In the genomic region with DNA sequence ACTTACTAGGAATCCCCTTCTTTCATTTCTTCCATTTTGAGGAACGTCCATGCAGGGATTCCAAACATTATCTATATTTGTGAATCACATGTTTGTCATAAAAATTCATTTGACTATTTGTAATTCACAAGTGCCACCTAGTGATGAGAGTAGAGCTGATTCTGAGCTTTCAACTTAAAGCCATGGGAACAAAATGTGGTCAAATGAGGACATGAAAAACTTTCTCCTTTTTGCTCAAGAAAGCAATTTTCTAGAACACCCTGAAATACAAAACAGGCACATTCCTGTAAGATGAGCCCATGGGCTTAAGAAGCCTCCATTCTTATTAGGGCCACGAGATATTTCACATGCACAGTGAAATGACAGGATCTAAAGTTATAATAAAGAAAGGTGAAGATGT, we compare ENCODE assay signal across 14 cellular contexts. TPM values are rescaled to one million over a fixed set of nuclear protein-coding genes. Genes with fewer than 3 reads are reported as not detected.
DNase-seq lines count a peak whose midpoint lies in the region; ATAC-seq and TF ChIP-seq lines count a peak whose summit lies in the region.
"Had no signal": no experiment of that assay in that cellular context is flagged by ENCODE, and none has a peak within 500 bp of the region (broad histone marks: within the 10 kb centered on the region; RNA-seq: fewer than 3 reads in every experiment).

No MANE protein-coding gene starts in this region.

- no peak for ATAC-seq in activated T-cell treated with anti-CD3 and anti-CD28 coated beads, Interleukin-2, amount 50 U/mL, for 72 hours (replicated peaks in 1 of 2)
- ATAC-seq: effector memory CD8-positive, alpha-beta T cell; T-helper 17 cell had no signal

- H3K27ac ChIP-seq in SK-N-SH (ENCODE audit: low read depth in 2 of 2, low read length in 1 of 2) = peak overlapping the region in 1 of 2 experiments; percentile 13; a peak in 1 of 4 replicates

- H3K36me3 ChIP-seq in SK-N-SH (replicated peaks in 1 of 2; ENCODE audit: control insufficient read depth in 1 of 2, insufficient read depth in 2 of 2, low read length in 1 of 2) = peaks cover 26 to 27% of the 10 kb centered on the region in 2 experiments

- H3K9ac ChIP-seq in SK-N-SH = no peak overlapping the region

- no peaks in the 10 kb centered on the region; a peak in 1 of 4 replicates for H3K4me1 ChIP-seq in SK-N-SH (ENCODE audit: control insufficient read depth in 1 of 2, insufficient read depth in 2 of 2, low read depth in 1 of 2, low read length in 1 of 2)

- peak overlapping the region; percentile 52 for H3K27ac Mint-ChIP-seq in activated T-cell treated with anti-CD3 and anti-CD28 coated beads, Interleukin-2, amount 50 U/mL, for 72 hours
- H3K27ac Mint-ChIP-seq in type B pancreatic cell = no peak overlapping the region
- H3K27ac Mint-ChIP-seq: activated naive CD8-positive, alpha-beta T cell treated with anti-CD3 and anti-CD28 coated beads for 36 hours; T-helper 17 cell had no signal

- TF ChIP-seq RAD21 in SK-N-SH (IDR thresholded peaks at IDR 0.05; ENCODE audit: low read length) = peak; percentile 37; the same call in 1 of the 2 replicates

- H3K9me2 ChIP-seq in SK-N-SH = no peaks in the 10 kb centered on the region

- no peaks in the 10 kb centered on the region for H3K9me3 Mint-ChIP-seq in activated T-cell treated with anti-CD3 and anti-CD28 coated beads, Interleukin-2, amount 50 U/mL, for 72 hours
- no peaks in the 10 kb centered on the region for H3K9me3 Mint-ChIP-seq in type B pancreatic cell
- H3K9me3 Mint-ChIP-seq: activated naive CD8-positive, alpha-beta T cell treated with anti-CD3 and anti-CD28 coated beads for 36 hours; effector memory CD8-positive, alpha-beta T cell had no signal

- TF ChIP-seq EP300 in SK-N-SH (IDR thresholded peaks at IDR 0.05; ENCODE audit: borderline replicate concordance in 1 of 2, low read depth in 1 of 2, low read length in 1 of 2) = no peak

- TF ChIP-seq CTCF in SK-N-SH (IDR thresholded peaks at IDR 0.05) = 0 out of 2 replicates have a peak, but pooled peaks have one; percentile 24
- TF ChIP-seq CTCF in fibroblast of the aortic adventitia (IDR thresholded peaks at IDR 0.05; ENCODE audit: insufficient read depth, low read length) = no peak
- TF ChIP-seq CTCF in type B pancreatic cell (conservative IDR thresholded peaks at IDR 0.05) = peak; percentile 23

- 83% methylated on average over 2 of the region's 2 CpGs for WGBS in SK-N-SH (ENCODE audit: low lambda C conversion rate)

- no peaks in the 10 kb centered on the region for H3K27me3 Mint-ChIP-seq in activated T-cell treated with anti-CD3 and anti-CD28 coated beads, Interleukin-2, amount 50 U/mL, for 72 hours (ENCODE audit: low read depth)
- no peaks in the 10 kb centered on the region for H3K27me3 Mint-ChIP-seq in type B pancreatic cell
- H3K27me3 Mint-ChIP-seq: activated naive CD8-positive, alpha-beta T cell treated with anti-CD3 and anti-CD28 coated beads for 36 hours; effector memory CD8-positive, alpha-beta T cell; T-helper 17 cell had no signal

- H3K79me2 ChIP-seq in SK-N-SH (ENCODE audit: insufficient read depth) = peaks cover 97% of the 10 kb centered on the region

- POLR2A ChIA-PET in SK-N-SH (lab: Yijun Ruan, JAX) = no interaction called here

- H3K27me3 ChIP-seq in SK-N-SH (ENCODE audit: insufficient read depth) = no peaks in the 10 kb centered on the region

- H3K4me2 ChIP-seq in SK-N-SH = no peak overlapping the region

- H3K36me3 Mint-ChIP-seq in activated T-cell treated with anti-CD3 and anti-CD28 coated beads, Interleukin-2, amount 50 U/mL, for 72 hours (ENCODE audit: insufficient read depth in 2 of 2) = peaks cover 3 to 6% of the 10 kb centered on the region in 2 donors
- H3K36me3 Mint-ChIP-seq in type B pancreatic cell = peaks cover 3% of the 10 kb centered on the region

- H3K9me3 ChIP-seq in SK-N-SH = no peaks in the 10 kb centered on the region

- H3K4me1 Mint-ChIP-seq in activated T-cell treated with anti-CD3 and anti-CD28 coated beads, Interleukin-2, amount 50 U/mL, for 72 hours (ENCODE audit: low read depth) = no peaks in the 10 kb centered on the region
- H3K4me1 Mint-ChIP-seq in type B pancreatic cell (ENCODE audit: unreplicated experiment) = peaks cover 4% of the 10 kb centered on the region

- H3K4me3 Mint-ChIP-seq in activated T-cell treated with anti-CD3 and anti-CD28 coated beads, Interleukin-2, amount 50 U/mL, for 72 hours = no peak overlapping the region
- no peak overlapping the region for H3K4me3 Mint-ChIP-seq in type B pancreatic cell
- H3K4me3 Mint-ChIP-seq: activated naive CD8-positive, alpha-beta T cell treated with anti-CD3 and anti-CD28 coated beads for 36 hours; effector memory CD8-positive, alpha-beta T cell; T-helper 17 cell had no signal

- CTCF ChIA-PET in SK-N-SH (lab: Yijun Ruan, JAX) = no interaction called here

- no peak for DNase-seq in activated T-cell treated with anti-CD3 and anti-CD28 coated beads, Interleukin-2, amount 50 U/mL, for 72 hours
- DNase-seq in activated T-cell treated with anti-CD3 and anti-CD28 coated beads, Interleukin-2, amount 50 U/mL, for 48 hours = no peak
- no peak for DNase-seq in SK-N-SH
- peak; percentile 27 for DNase-seq in fibroblast of the aortic adventitia (ENCODE audit: low read depth)
- no peak for DNase-seq in type B pancreatic cell (ENCODE audit: extremely low spot score, unreplicated experiment)
- DNase-seq in anterior cingulate cortex (lab: John Stamatoyannopoulos, UW) = no peak
- DNase-seq in NK-92 (lab: John Stamatoyannopoulos, UW; ENCODE audit: unreplicated experiment) = no peak
- no peak for DNase-seq in NOMO-1 treated with DMSO at 0.1 percent for 48 hours (lab: John Stamatoyannopoulos, UW; ENCODE audit: unreplicated experiment)
- DNase-seq: activated CD8-positive, alpha-beta memory T cell treated with anti-CD3 and anti-CD28 coated beads for 24 hours; activated naive CD8-positive, alpha-beta T cell treated with anti-CD3 and anti-CD28 coated beads for 36 hours; effector memory CD8-positive, alpha-beta T cell; NCI-H1436; retina; T-helper 17 cell had no signal

- no peak overlapping the region for H2AFZ ChIP-seq in SK-N-SH (ENCODE audit: low read depth)

- H3K4me3 ChIP-seq in SK-N-SH (ENCODE audit: low read depth in 2 of 2, low read length in 1 of 2) = no peak overlapping the region
- no peak overlapping the region for H3K4me3 ChIP-seq in fibroblast of the aortic adventitia (ENCODE audit: low read depth, low read length)

- no peaks in the 10 kb centered on the region for H3F3A ChIP-seq in SK-N-SH (replicated peaks; ENCODE audit: insufficient read depth)

- peaks cover 58% of the 10 kb centered on the region for H4K20me1 ChIP-seq in SK-N-SH (ENCODE audit: insufficient read depth)

TF ChIP-seq in SK-N-SH, 30 proteins besides CTCF, POLR2A, EP300 and RAD21:
- no peak for TF ChIP-seq SMC3 (IDR thresholded peaks at IDR 0.05; ENCODE audit: low read depth, low read length)
- TF ChIP-seq FOXM1 (IDR thresholded peaks at IDR 0.05; ENCODE audit: low read depth) = no peak
- no peak for TF ChIP-seq MEF2A (IDR thresholded peaks at IDR 0.05; ENCODE audit: borderline replicate concordance, low read depth)
- no peak for TF ChIP-seq RFX5 (IDR thresholded peaks at IDR 0.05; ENCODE audit: low read length)
- no peak for TF ChIP-seq MXI1 (IDR thresholded peaks at IDR 0.05; ENCODE audit: low read depth, low read length)
- no peak for TF ChIP-seq CHD2 (IDR thresholded peaks at IDR 0.05; ENCODE audit: low read length, partially characterized antibody)
- TF ChIP-seq, protein P1, sequence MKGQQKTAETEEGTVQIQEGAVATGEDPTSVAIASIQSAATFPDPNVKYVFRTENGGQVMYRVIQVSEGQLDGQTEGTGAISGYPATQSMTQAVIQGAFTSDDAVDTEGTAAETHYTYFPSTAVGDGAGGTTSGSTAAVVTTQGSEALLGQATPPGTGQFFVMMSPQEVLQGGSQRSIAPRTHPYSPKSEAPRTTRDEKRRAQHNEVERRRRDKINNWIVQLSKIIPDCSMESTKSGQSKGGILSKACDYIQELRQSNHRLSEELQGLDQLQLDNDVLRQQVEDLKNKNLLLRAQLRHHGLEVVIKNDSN (IDR thresholded peaks at IDR 0.05; ENCODE audit: borderline replicate concordance, low read depth) = no peak
- TF ChIP-seq TAF1 (IDR thresholded peaks at IDR 0.05; ENCODE audit: borderline replicate concordance, low read depth, low read length) = no peak
- TF ChIP-seq, protein P2, sequence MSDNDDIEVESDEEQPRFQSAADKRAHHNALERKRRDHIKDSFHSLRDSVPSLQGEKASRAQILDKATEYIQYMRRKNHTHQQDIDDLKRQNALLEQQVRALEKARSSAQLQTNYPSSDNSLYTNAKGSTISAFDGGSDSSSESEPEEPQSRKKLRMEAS (IDR thresholded peaks at IDR 0.05; ENCODE audit: low read depth) = no peak
- no peak for TF ChIP-seq TCF12 (IDR thresholded peaks at IDR 0.05)
- TF ChIP-seq YY1 (IDR thresholded peaks at IDR 0.05; ENCODE audit: low read depth) = no peak
- TF ChIP-seq ELF1 (IDR thresholded peaks at IDR 0.05) = no peak
- TF ChIP-seq, protein P3, sequence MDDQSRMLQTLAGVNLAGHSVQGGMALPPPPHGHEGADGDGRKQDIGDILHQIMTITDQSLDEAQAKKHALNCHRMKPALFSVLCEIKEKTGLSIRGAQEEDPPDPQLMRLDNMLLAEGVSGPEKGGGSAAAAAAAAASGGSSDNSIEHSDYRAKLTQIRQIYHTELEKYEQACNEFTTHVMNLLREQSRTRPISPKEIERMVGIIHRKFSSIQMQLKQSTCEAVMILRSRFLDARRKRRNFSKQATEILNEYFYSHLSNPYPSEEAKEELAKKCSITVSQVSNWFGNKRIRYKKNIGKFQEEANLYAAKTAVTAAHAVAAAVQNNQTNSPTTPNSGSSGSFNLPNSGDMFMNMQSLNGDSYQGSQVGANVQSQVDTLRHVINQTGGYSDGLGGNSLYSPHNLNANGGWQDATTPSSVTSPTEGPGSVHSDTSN (IDR thresholded peaks at IDR 0.05) = no peak
- no peak for TF ChIP-seq FOSL2 (IDR thresholded peaks at IDR 0.05; ENCODE audit: borderline replicate concordance, low read depth)
- TF ChIP-seq SIN3A (IDR thresholded peaks at IDR 0.05; ENCODE audit: borderline replicate concordance, low read depth, low read length) = no peak
- no peak for TF ChIP-seq GATA2 (CRISPR knock-in tag; IDR thresholded peaks at IDR 0.05)

RNA-seq across cellular contexts. Expression of a gene that starts 12.3 kb away (rescaled TPM):
- total RNA-seq in activated T-cell treated with anti-CD3 and anti-CD28 coated beads, Interleukin-2, amount 50 U/mL, for 72 hours = 10 to 100 TPM; 25.3 to 26.3 TPM
- polyA plus RNA-seq in SK-N-SH (2012; rRNA removed) = 21.1 and 28.8 TPM in 2 replicates
- polyA plus RNA-seq in SK-N-SH (2012; cell fraction: cytosol; rRNA removed) = 28.9 and 32.2 TPM in 2 replicates
- 23.7 and 45.3 TPM in 2 replicates for polyA plus RNA-seq in SK-N-SH (2012; cell fraction: nucleus; rRNA removed)
- 28.8 and 36.0 TPM in 2 replicates for total RNA-seq in fibroblast of the aortic adventitia (ENCODE audit: low replicate concordance)
- total RNA-seq in type B pancreatic cell (ENCODE audit: low replicate concordance) = 20.2 and 34.1 TPM in 2 replicates
